ENCODE assay signal across 1 cellular context in genomic region chr14:103290961-103291360, GRCh38.
TF ChIP-seq lines count a peak whose summit lies in the region.

No MANE protein-coding gene starts in this region.

TF ChIP-seq in A549, 52 proteins besides CTCF, POLR2A, EP300 and RAD21 (continued from another document):
- TF ChIP-seq, protein P1, sequence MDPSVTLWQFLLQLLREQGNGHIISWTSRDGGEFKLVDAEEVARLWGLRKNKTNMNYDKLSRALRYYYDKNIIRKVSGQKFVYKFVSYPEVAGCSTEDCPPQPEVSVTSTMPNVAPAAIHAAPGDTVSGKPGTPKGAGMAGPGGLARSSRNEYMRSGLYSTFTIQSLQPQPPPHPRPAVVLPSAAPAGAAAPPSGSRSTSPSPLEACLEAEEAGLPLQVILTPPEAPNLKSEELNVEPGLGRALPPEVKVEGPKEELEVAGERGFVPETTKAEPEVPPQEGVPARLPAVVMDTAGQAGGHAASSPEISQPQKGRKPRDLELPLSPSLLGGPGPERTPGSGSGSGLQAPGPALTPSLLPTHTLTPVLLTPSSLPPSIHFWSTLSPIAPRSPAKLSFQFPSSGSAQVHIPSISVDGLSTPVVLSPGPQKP (IDR thresholded peaks at IDR 0.05; ENCODE audit: low read depth, low read length) = no peak
- TF ChIP-seq TFCP2L1 (CRISPR knock-in tag; IDR thresholded peaks at IDR 0.05) (no peak), HOXB13 (CRISPR knock-in tag; IDR thresholded peaks at IDR 0.05; ENCODE audit: low read depth) (no peak), ESRRA (IDR thresholded peaks at IDR 0.05; ENCODE audit: borderline replicate concordance, low read length) (no peak), HOXA7 (CRISPR knock-in tag; IDR thresholded peaks at IDR 0.05) (no peak), ATOH8 (CRISPR knock-in tag; IDR thresholded peaks at IDR 0.05; ENCODE audit: low read depth) (no peak), CBX2 (IDR thresholded peaks at IDR 0.05; ENCODE audit: borderline replicate concordance, low read depth) (no peak), EHF (CRISPR knock-in tag; IDR thresholded peaks at IDR 0.05) (no peak), SREBF2 (IDR thresholded peaks at IDR 0.05) (no peak), RFX5 (IDR thresholded peaks at IDR 0.05) (no peak), FOXS1 (CRISPR knock-in tag; IDR thresholded peaks at IDR 0.05) (no peak)
- TF ChIP-seq, protein P2, sequence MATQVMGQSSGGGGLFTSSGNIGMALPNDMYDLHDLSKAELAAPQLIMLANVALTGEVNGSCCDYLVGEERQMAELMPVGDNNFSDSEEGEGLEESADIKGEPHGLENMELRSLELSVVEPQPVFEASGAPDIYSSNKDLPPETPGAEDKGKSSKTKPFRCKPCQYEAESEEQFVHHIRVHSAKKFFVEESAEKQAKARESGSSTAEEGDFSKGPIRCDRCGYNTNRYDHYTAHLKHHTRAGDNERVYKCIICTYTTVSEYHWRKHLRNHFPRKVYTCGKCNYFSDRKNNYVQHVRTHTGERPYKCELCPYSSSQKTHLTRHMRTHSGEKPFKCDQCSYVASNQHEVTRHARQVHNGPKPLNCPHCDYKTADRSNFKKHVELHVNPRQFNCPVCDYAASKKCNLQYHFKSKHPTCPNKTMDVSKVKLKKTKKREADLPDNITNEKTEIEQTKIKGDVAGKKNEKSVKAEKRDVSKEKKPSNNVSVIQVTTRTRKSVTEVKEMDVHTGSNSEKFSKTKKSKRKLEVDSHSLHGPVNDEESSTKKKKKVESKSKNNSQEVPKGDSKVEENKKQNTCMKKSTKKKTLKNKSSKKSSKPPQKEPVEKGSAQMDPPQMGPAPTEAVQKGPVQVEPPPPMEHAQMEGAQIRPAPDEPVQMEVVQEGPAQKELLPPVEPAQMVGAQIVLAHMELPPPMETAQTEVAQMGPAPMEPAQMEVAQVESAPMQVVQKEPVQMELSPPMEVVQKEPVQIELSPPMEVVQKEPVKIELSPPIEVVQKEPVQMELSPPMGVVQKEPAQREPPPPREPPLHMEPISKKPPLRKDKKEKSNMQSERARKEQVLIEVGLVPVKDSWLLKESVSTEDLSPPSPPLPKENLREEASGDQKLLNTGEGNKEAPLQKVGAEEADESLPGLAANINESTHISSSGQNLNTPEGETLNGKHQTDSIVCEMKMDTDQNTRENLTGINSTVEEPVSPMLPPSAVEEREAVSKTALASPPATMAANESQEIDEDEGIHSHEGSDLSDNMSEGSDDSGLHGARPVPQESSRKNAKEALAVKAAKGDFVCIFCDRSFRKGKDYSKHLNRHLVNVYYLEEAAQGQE (IDR thresholded peaks at IDR 0.05) = no peak
- TF ChIP-seq, protein P3, sequence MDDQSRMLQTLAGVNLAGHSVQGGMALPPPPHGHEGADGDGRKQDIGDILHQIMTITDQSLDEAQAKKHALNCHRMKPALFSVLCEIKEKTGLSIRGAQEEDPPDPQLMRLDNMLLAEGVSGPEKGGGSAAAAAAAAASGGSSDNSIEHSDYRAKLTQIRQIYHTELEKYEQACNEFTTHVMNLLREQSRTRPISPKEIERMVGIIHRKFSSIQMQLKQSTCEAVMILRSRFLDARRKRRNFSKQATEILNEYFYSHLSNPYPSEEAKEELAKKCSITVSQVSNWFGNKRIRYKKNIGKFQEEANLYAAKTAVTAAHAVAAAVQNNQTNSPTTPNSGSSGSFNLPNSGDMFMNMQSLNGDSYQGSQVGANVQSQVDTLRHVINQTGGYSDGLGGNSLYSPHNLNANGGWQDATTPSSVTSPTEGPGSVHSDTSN (IDR thresholded peaks at IDR 0.05) = no peak
TF ChIP-seq in A549: peak in this region for 0.
